ENCODE assay signal across 15 cellular contexts in genomic region chr10:126123466-126123865, GRCh38.
"Had no signal": no experiment of that assay in that cellular context is flagged by ENCODE, and none has a peak within 500 bp of the region (broad histone marks: within the 10 kb centered on the region; RNA-seq: fewer than 3 reads in every experiment).

No MANE protein-coding gene starts in this region.

- H3K4me3 Mint-ChIP-seq: activated naive CD4-positive, alpha-beta T cell treated with anti-CD3 and anti-CD28 coated beads for 36 hours had no signal

- H3K27ac ChIP-seq: esophagus muscularis mucosa, hepatocyte, lower lobe of right lung, neutrophil, transverse colon had no signal

- H3K9me3 Mint-ChIP-seq: activated T-helper 2 cell treated with anti-CD3 and anti-CD28 coated beads, Interferon-gamma antibody, Interleukin-2, Interleukin-4, amounts not matched to agents 10 μg/mL and 5 μg/mL and 100 μg/mL, durations not matched to agents 14 hours and 24 hours and 36 hours had no signal

- H3K9me3 ChIP-seq: esophagus muscularis mucosa, lower lobe of right lung, neutrophil, transverse colon had no signal

- H3K27ac Mint-ChIP-seq: activated naive CD4-positive, alpha-beta T cell treated with anti-CD3 and anti-CD28 coated beads for 36 hours; activated T-helper 2 cell treated with anti-CD3 and anti-CD28 coated beads, Interferon-gamma antibody, Interleukin-2, Interleukin-4, amounts not matched to agents 10 μg/mL and 5 μg/mL and 100 μg/mL, durations not matched to agents 14 hours and 24 hours and 36 hours had no signal

- H3K27me3 ChIP-seq: esophagus muscularis mucosa, hepatocyte, neutrophil had no signal

- DNase-seq: activated CD4-positive, CD25-positive, alpha-beta regulatory T cell treated with anti-CD3 and anti-CD28 coated beads, Interleukin-2, amount 50 U/mL, for 72 hours; activated naive CD4-positive, alpha-beta T cell treated with anti-CD3 and anti-CD28 coated beads for 36 hours; left colon; lower lobe of right lung; right cardiac atrium; small intestine; stimulated activated naive CD8-positive, alpha-beta T cell treated with anti-CD3 and anti-CD28 coated beads, Interleukin-15, Interleukin-2, amounts not matched to agents 100 U/mL and 50 U/mL, for 24 hours; T-helper 1 cell; T1000; transverse colon had no signal

- ATAC-seq: left colon; lower lobe of right lung; SK-N-SH treated with all-trans-retinoic acid at 6 μM for 48 hours; stimulated activated naive CD8-positive, alpha-beta T cell treated with anti-CD3 and anti-CD28 coated beads, Interleukin-15, Interleukin-2, amounts not matched to agents 100 U/mL and 50 U/mL, for 24 hours had no signal

- H3K36me3 ChIP-seq: esophagus muscularis mucosa, lower lobe of right lung, neutrophil, transverse colon had no signal

- FAIRE-seq: small intestine had no signal

- H3K4me3 ChIP-seq: esophagus muscularis mucosa, hepatocyte, lower lobe of right lung, transverse colon had no signal

- H3K4me1 ChIP-seq: esophagus muscularis mucosa, lower lobe of right lung, transverse colon had no signal
